Comparison of ENCODE assay signal across 9 cellular contexts in genomic region chr4:116055857-116056827, GRCh38.
DNase-seq lines count a peak whose midpoint lies in the region; ATAC-seq and TF ChIP-seq lines count a peak whose summit lies in the region.
"Had no signal": no experiment of that assay in that cellular context is flagged by ENCODE, and none has a peak within 500 bp of the region (broad histone marks: within the 10 kb centered on the region; RNA-seq: fewer than 3 reads in every experiment).

No MANE protein-coding gene starts in this region.

- H3K4me3 Mint-ChIP-seq in natural killer cell: no peak overlapping the region
- no peak overlapping the region for H3K4me3 Mint-ChIP-seq in T-helper 2 cell treated with Interferon-gamma antibody and Interleukin-4, amounts not matched to agents 5 μg/mL and 100 μg/mL, for 36 hours
- H3K4me3 Mint-ChIP-seq: memory B cell had no signal

- RAD21 ChIA-PET in HCT116 (lab: Charles Lee; ENCODE audit: low non-redundant PET in 1 of 2, low total read pairs in 2 of 2, uncharacterized antibody in 2 of 2, unreplicated experiment in 2 of 2): no interaction called here

- no peak overlapping the region for H3K9ac ChIP-seq in HCT116 (ENCODE audit: low read length)

- H3K9me3 ChIP-seq in A673 (ENCODE audit: low read depth, low read length, poor library complexity, severe bottlenecking): peaks cover 16% of the 10 kb centered on the region
- H3K9me3 ChIP-seq in HCT116 (ENCODE audit: control insufficient read depth in 1 of 2, insufficient read depth in 1 of 2, low read depth in 1 of 2, low read length in 2 of 2): no peaks in the 10 kb centered on the region
- H3K9me3 ChIP-seq in effector memory CD4-positive, alpha-beta T cell (ENCODE audit: control insufficient read depth, low read length): no peaks in the 10 kb centered on the region

- no peak overlapping the region for H3K4me2 ChIP-seq in HCT116 (ENCODE audit: low read length)

- no peak overlapping the region for H3K27ac Mint-ChIP-seq in natural killer cell
- H3K27ac Mint-ChIP-seq in T-helper 2 cell treated with Interferon-gamma antibody and Interleukin-4, amounts not matched to agents 5 μg/mL and 100 μg/mL, for 36 hours: no peak overlapping the region
- H3K27ac Mint-ChIP-seq: memory B cell had no signal

- H3K36me3 ChIP-seq in A673 (ENCODE audit: insufficient read depth, low read length, poor library complexity, severe bottlenecking) (peaks cover 7% of the 10 kb centered on the region), HCT116 (ENCODE audit: control insufficient read depth in 1 of 2, insufficient read depth in 2 of 2, low read length in 2 of 2) (no peaks in the 10 kb centered on the region)
- no peaks in the 10 kb centered on the region for H3K36me3 ChIP-seq in effector memory CD4-positive, alpha-beta T cell (ENCODE audit: control insufficient read depth, insufficient read depth, low read length)

- no peaks in the 10 kb centered on the region for H3K4me1 Mint-ChIP-seq in natural killer cell
- no peaks in the 10 kb centered on the region for H3K4me1 Mint-ChIP-seq in T-helper 2 cell treated with Interferon-gamma antibody and Interleukin-4, amounts not matched to agents 5 μg/mL and 100 μg/mL, for 36 hours (ENCODE audit: low read depth)
- H3K4me1 Mint-ChIP-seq: memory B cell had no signal

- no peak for TF ChIP-seq POLR2A in HCT116 (IDR thresholded peaks at IDR 0.05; ENCODE audit: borderline replicate concordance, extremely low read depth, insufficient read depth, insufficient read length)

- H3K9me3 Mint-ChIP-seq in natural killer cell: peaks cover 2 to 7% of the 10 kb centered on the region in 2 donors
- H3K9me3 Mint-ChIP-seq in T-helper 2 cell treated with Interferon-gamma antibody and Interleukin-4, amounts not matched to agents 5 μg/mL and 100 μg/mL, for 36 hours: no peaks in the 10 kb centered on the region
- H3K9me3 Mint-ChIP-seq: memory B cell had no signal

- peak; percentile 58 for TF ChIP-seq RAD21 in HCT116 (IDR thresholded peaks at IDR 0.05; ENCODE audit: low read depth)

- CTCF ChIA-PET in A673 (lab: Charles Lee) (no interaction called here), HCT116 (lab: Charles Lee) (no interaction called here)

- H2AFZ ChIP-seq in HCT116 (ENCODE audit: low read depth, low read length, poor library complexity, severe bottlenecking): peak overlapping the region; percentile 45

- H3K4me1 ChIP-seq in A673 (ENCODE audit: insufficient read depth, low read length, poor library complexity, severe bottlenecking) (peaks cover 15% of the 10 kb centered on the region), HCT116 (ENCODE audit: control insufficient read depth in 1 of 2, insufficient read depth in 2 of 2, low read length in 2 of 2) (no peaks in the 10 kb centered on the region), foreskin keratinocyte (no peaks in the 10 kb centered on the region)
- no peaks in the 10 kb centered on the region for H3K4me1 ChIP-seq in effector memory CD4-positive, alpha-beta T cell (ENCODE audit: control insufficient read depth, insufficient read depth, low read length, poor library complexity, severe bottlenecking)

- peak; percentile 74 for DNase-seq in A673 (ENCODE audit: low spot score)
- peak; percentile 22 for DNase-seq in HCT116 (ENCODE audit: low read depth, low spot score)
- peak; percentile 63 for DNase-seq in RKO (ENCODE audit: low spot score)
- peak in 1 of 2 donors; percentile 9 for DNase-seq in foreskin keratinocyte
- no peak for DNase-seq in natural killer cell
- no peak for DNase-seq in T-helper 2 cell treated with Interferon-gamma antibody and Interleukin-4, amounts not matched to agents 5 μg/mL and 100 μg/mL, for 36 hours (ENCODE audit: low spot score)
- DNase-seq in effector memory CD4-positive, alpha-beta T cell: no peak
- DNase-seq in T-helper 9 cell: no peak

- BruUV-seq in A673 (replicated peaks; lab: Mats Ljungman, UMichigan) (no TSS peak), HCT116 (replicated peaks; lab: Mats Ljungman, UMichigan) (no TSS peak)

- H3K79me2 ChIP-seq in HCT116 (ENCODE audit: insufficient read depth, low read length): no peaks in the 10 kb centered on the region

- H3K9me2 ChIP-seq in HCT116 (ENCODE audit: insufficient read depth): no peaks in the 10 kb centered on the region

- ATAC-seq in HCT116 (no peak; the same call in 1 of the 2 replicates), foreskin keratinocyte (no peak), natural killer cell (no peak)

- peak; percentile 64 for TF ChIP-seq CTCF in A673 (conservative IDR thresholded peaks at IDR 0.05; ENCODE audit: low read depth, low read length)
- TF ChIP-seq CTCF in HCT116 (IDR thresholded peaks at IDR 0.05 in 2 of 3, conservative IDR thresholded peaks at IDR 0.05 in 1 of 3; ENCODE audit: borderline replicate concordance in 1 of 3, insufficient read depth in 1 of 3, low read depth in 2 of 3, low read length in 2 of 3): peak; percentile 17 to 33 (median 23); a peak in 2 of 6 replicates
- TF ChIP-seq CTCF in foreskin keratinocyte (conservative IDR thresholded peaks at IDR 0.05): peak; percentile 72
- no peak for TF ChIP-seq CTCF in natural killer cell (IDR thresholded peaks at IDR 0.05)

- H3K27me3 ChIP-seq in A673 (replicated peaks; ENCODE audit: insufficient read depth, low read depth, low read length, poor library complexity): no peaks in the 10 kb centered on the region
- H3K27me3 ChIP-seq in HCT116 (ENCODE audit: insufficient read depth, low read length): no peaks in the 10 kb centered on the region
- H3K27me3 ChIP-seq in foreskin keratinocyte: no peaks in the 10 kb centered on the region
- H3K27me3 ChIP-seq in effector memory CD4-positive, alpha-beta T cell (replicated peaks; ENCODE audit: control insufficient read depth, insufficient read depth, low read length, poor library complexity, severe bottlenecking): no peaks in the 10 kb centered on the region

- POLR2A ChIA-PET in A673 (lab: Charles Lee; ENCODE audit: low non-redundant PET) (interaction anchor here (0.7 kb wide), 1 partner anchor 279 kb away, joined by 4 read pairs; no protein-coding TSS in a partner anchor), HCT116 (lab: Charles Lee) (no interaction called here)

- no peaks in the 10 kb centered on the region for H3K36me3 Mint-ChIP-seq in natural killer cell
- H3K36me3 Mint-ChIP-seq in T-helper 2 cell treated with Interferon-gamma antibody and Interleukin-4, amounts not matched to agents 5 μg/mL and 100 μg/mL, for 36 hours (ENCODE audit: low read depth): no peaks in the 10 kb centered on the region
- H3K36me3 Mint-ChIP-seq: memory B cell had no signal

- H4K20me1 ChIP-seq in HCT116 (ENCODE audit: insufficient read depth): no peaks in the 10 kb centered on the region

- intact Hi-C loops in A673 (cut with micrococcal nuclease; ENCODE audit: unreplicated experiment) (loop anchor here (1.0 to 5.0 kb wide), 2 partner anchors 126 to 190 kb away; no protein-coding TSS in a partner anchor), HCT116 (cut with micrococcal nuclease) (no loop called here), natural killer cell (cut with micrococcal nuclease) (no loop called here)

- H3K27me3 Mint-ChIP-seq in natural killer cell (ENCODE audit: low read depth in 2 of 2): no peaks in the 10 kb centered on the region
- no peaks in the 10 kb centered on the region for H3K27me3 Mint-ChIP-seq in T-helper 2 cell treated with Interferon-gamma antibody and Interleukin-4, amounts not matched to agents 5 μg/mL and 100 μg/mL, for 36 hours (ENCODE audit: low read depth)
- H3K27me3 Mint-ChIP-seq: memory B cell had no signal

- H3K4me3 ChIP-seq in A673 (ENCODE audit: low read depth, low read length, poor library complexity, severe bottlenecking): no peak overlapping the region
- no peak overlapping the region for H3K4me3 ChIP-seq in HCT116 (replicated peaks in 1 of 2; ENCODE audit: low read depth in 1 of 2, low read length in 2 of 2)
- H3K4me3 ChIP-seq in effector memory CD4-positive, alpha-beta T cell (ENCODE audit: insufficient read depth, low read depth, low read length, poor library complexity, severe bottlenecking): no peak overlapping the region

- H3K27ac ChIP-seq in A673 (ENCODE audit: low read depth, low read length, poor library complexity, severe bottlenecking) (peak overlapping the region; percentile 68), HCT116 (ENCODE audit: low read depth, low read length) (no peak overlapping the region), foreskin keratinocyte (no peak overlapping the region)
- H3K27ac ChIP-seq in effector memory CD4-positive, alpha-beta T cell (ENCODE audit: insufficient read depth, low read length, poor library complexity, severe bottlenecking): no peak overlapping the region

TF ChIP-seq in HCT116, 20 proteins besides CTCF, POLR2A, EP300 and RAD21:
- TF ChIP-seq SP1 (IDR thresholded peaks at IDR 0.05; ENCODE audit: low read depth) (no peak), CBX3 (IDR thresholded peaks at IDR 0.05; ENCODE audit: low read depth) (no peak), FOSL1 (IDR thresholded peaks at IDR 0.05; ENCODE audit: low read depth) (no peak), JUND (IDR thresholded peaks at IDR 0.05) (no peak)

Comparison
In these comparisons a context has a peak if more than half of its experiments do, and no peak if none do; other contexts are left out.
1. DNase-seq: peak in A673 (single experiment), HCT116 (single experiment) and RKO (single experiment); none in natural killer cell (single experiment), T-helper 2 cell treated with Interferon-gamma antibody and Interleukin-4, amounts not matched to agents 5 μg/mL and 100 μg/mL, for 36 hours (single experiment), effector memory CD4-positive, alpha-beta T cell (0 of 3) and T-helper 9 cell (single experiment).